ENCODE assay signal across 8 cellular contexts in genomic region chr14:75578786-75579781, GRCh38. TPM values are rescaled to one million over a fixed set of nuclear protein-coding genes. Genes with fewer than 3 reads are reported as not detected.
DNase-seq lines count a peak whose midpoint lies in the region; ATAC-seq and TF ChIP-seq lines count a peak whose summit lies in the region.

No MANE protein-coding gene starts in this region.

- CTCF ChIA-PET in CD8-positive, alpha-beta T cell (lab: Charles Lee), result interaction anchor here (0.6 to 9.8 kb wide), 12 partner anchors 17 to 773 kb away, joined by 3 to 293 read pairs (median 4); partner anchors contain the start of genes ERG28 and TTLL5
- CTCF ChIA-PET in activated B cell treated with CpG ODN at 0.5 μM for 24 hours (lab: Charles Lee), result interaction anchor here (1.0 to 9.7 kb wide), 8 partner anchors 19 to 328 kb away, joined by 3 to 264 read pairs (median 4); partner anchors contain the start of genes BATF, ERG28 and TTLL5

- H3K9me3 Mint-ChIP-seq in CD8-positive, alpha-beta T cell, result no peaks in the 10 kb centered on the region
- no peaks in the 10 kb centered on the region for H3K9me3 Mint-ChIP-seq in activated B cell treated with CpG ODN at 0.5 μM for 24 hours

- H3K27me3 ChIP-seq in CD8-positive, alpha-beta T cell (ENCODE audit: insufficient read depth, low read length), result no peaks in the 10 kb centered on the region

- peaks cover 23% of the 10 kb centered on the region for H3K4me1 Mint-ChIP-seq in CD8-positive, alpha-beta T cell (ENCODE audit: low read depth)
- H3K4me1 Mint-ChIP-seq in activated B cell treated with CpG ODN at 0.5 μM for 24 hours, result peaks cover 29% of the 10 kb centered on the region

- ATAC-seq in CD8-positive, alpha-beta T cell, result peak; percentile 27
- ATAC-seq in HG02678 (IDR thresholded peaks at IDR 0.05; ENCODE audit: unreplicated experiment), result peak; percentile 23
- no peak for ATAC-seq in activated B cell treated with CpG ODN at 0.5 μM for 24 hours (ENCODE audit: low read depth)
- ATAC-seq in left ventricle myocardium superior, result peak; percentile 55

- no peaks in the 10 kb centered on the region for H3K9me3 ChIP-seq in CD8-positive, alpha-beta T cell (ENCODE audit: low read length)

- H3K36me3 ChIP-seq in CD8-positive, alpha-beta T cell (ENCODE audit: insufficient read depth, low read length), result no peaks in the 10 kb centered on the region

- H3K4me1 ChIP-seq in CD8-positive, alpha-beta T cell (ENCODE audit: insufficient read depth, low read length), result peaks cover 10% of the 10 kb centered on the region

- peak overlapping the region; percentile 68 for H3K27ac Mint-ChIP-seq in CD8-positive, alpha-beta T cell
- no peak overlapping the region for H3K27ac Mint-ChIP-seq in activated B cell treated with CpG ODN at 0.5 μM for 24 hours

- no peak for DNase-seq in CD8-positive, alpha-beta T cell
- DNase-seq in activated B cell treated with CpG ODN at 0.5 μM for 24 hours (no peak), left ventricle myocardium superior (peak; percentile 35), renal cortical epithelial cell (ENCODE audit: low read depth) (peak; percentile 49), NCI-H187 treated with DMSO at 0.1 percent for 48 hours (lab: John Stamatoyannopoulos, UW) (no peak), cortex of kidney (lab: John Stamatoyannopoulos, UW) (no peak), KG1 (lab: John Stamatoyannopoulos, UW) (no peak)

- H3K4me3 ChIP-seq in CD8-positive, alpha-beta T cell (ENCODE audit: low read depth, low read length), result peak overlapping the region; percentile 64

- H3K36me3 Mint-ChIP-seq in CD8-positive, alpha-beta T cell, result peaks cover 6% of the 10 kb centered on the region
- H3K36me3 Mint-ChIP-seq in activated B cell treated with CpG ODN at 0.5 μM for 24 hours (ENCODE audit: low read depth), result no peaks in the 10 kb centered on the region

- POLR2A ChIA-PET in CD8-positive, alpha-beta T cell (lab: Charles Lee), result interaction anchor here (0.6 to 1.3 kb wide), 2 partner anchors 19 to 78 kb away, joined by 3 read pairs; no protein-coding TSS in a partner anchor
- POLR2A ChIA-PET in activated B cell treated with CpG ODN at 0.5 μM for 24 hours (lab: Charles Lee), result interaction anchor here (0.6 to 2.8 kb wide), 8 partner anchors 29 to 452 kb away, joined by 3 to 14 read pairs (median 5); partner anchors contain the start of genes BATF, ERG28, NEK9 and TTLL5

- TF ChIP-seq CTCF in CD8-positive, alpha-beta T cell (IDR thresholded peaks at IDR 0.05), result no peak
- TF ChIP-seq CTCF in activated B cell treated with CpG ODN at 0.5 μM for 24 hours (IDR thresholded peaks at IDR 0.05), result no peak

- intact Hi-C loops in CD8-positive, alpha-beta T cell (cut with DNase I, micrococcal nuclease), result no loop called here
- intact Hi-C loops in activated B cell treated with CpG ODN at 0.5 μM for 24 hours (cut with micrococcal nuclease), result loop anchor here (5.0 kb wide), 3 partner anchors 62 to 447 kb away; no protein-coding TSS in a partner anchor
- intact Hi-C loops in left ventricle myocardium superior (cut with micrococcal nuclease), result no loop called here

- no peaks in the 10 kb centered on the region for H3K27me3 Mint-ChIP-seq in CD8-positive, alpha-beta T cell (ENCODE audit: low read depth)
- H3K27me3 Mint-ChIP-seq in activated B cell treated with CpG ODN at 0.5 μM for 24 hours, result peaks cover 3% of the 10 kb centered on the region

- H3K27ac ChIP-seq in CD8-positive, alpha-beta T cell (ENCODE audit: low read depth, low read length), result no peak overlapping the region

- H3K4me3 Mint-ChIP-seq in CD8-positive, alpha-beta T cell, result peak overlapping the region; percentile 91
- peak overlapping the region; percentile 89 for H3K4me3 Mint-ChIP-seq in activated B cell treated with CpG ODN at 0.5 μM for 24 hours

RNA-seq across cellular contexts. Expression of gene FLVCR2, which starts 0.7 kb away (rescaled TPM):
- total RNA-seq in CD8-positive, alpha-beta T cell, result 1 to 10 TPM; 1.1 to 3.1 TPM
- total RNA-seq in activated B cell treated with CpG ODN at 0.5 μM for 24 hours, result 11.7 and 12.5 TPM in 2 replicates
- 5.6 TPM for total RNA-seq in left ventricle myocardium superior
- total RNA-seq in renal cortical epithelial cell, result 1.2 and 3.4 TPM in 2 replicates

RNA-seq across cellular contexts. Expression of gene BATF, which starts 56.8 kb away (rescaled TPM):
- total RNA-seq in CD8-positive, alpha-beta T cell, result 1 to 10 TPM; 3.2 to 4.3 TPM
- total RNA-seq in activated B cell treated with CpG ODN at 0.5 μM for 24 hours, result 160 and 171 TPM in 2 replicates
- 0.74 TPM for total RNA-seq in left ventricle myocardium superior
- not detected in 2 replicates for total RNA-seq in renal cortical epithelial cell

Comparison
In these comparisons a context has a peak if more than half of its experiments do, and no peak if none do; other contexts are left out.
1. DNase-seq: peak in left ventricle myocardium superior (single experiment) and renal cortical epithelial cell (single experiment); none in CD8-positive, alpha-beta T cell (0 of 7), activated B cell treated with CpG ODN at 0.5 μM for 24 hours (single experiment), NCI-H187 treated with DMSO at 0.1 percent for 48 hours (single experiment), cortex of kidney (single experiment) and KG1 (single experiment).
2. RNA of gene BATF, which starts 56.8 kb away (total RNA-seq): 160 to 171 TPM in activated B cell treated with CpG ODN at 0.5 μM for 24 hours; 3.2 to 4.3 TPM in CD8-positive, alpha-beta T cell, 0.74 TPM in left ventricle myocardium superior (single experiment) and not detected in renal cortical epithelial cell; every median in the first group is over 10 times any median in the second.